Comparison of ENCODE assay signal across 1 cellular context in the genomic region with DNA sequence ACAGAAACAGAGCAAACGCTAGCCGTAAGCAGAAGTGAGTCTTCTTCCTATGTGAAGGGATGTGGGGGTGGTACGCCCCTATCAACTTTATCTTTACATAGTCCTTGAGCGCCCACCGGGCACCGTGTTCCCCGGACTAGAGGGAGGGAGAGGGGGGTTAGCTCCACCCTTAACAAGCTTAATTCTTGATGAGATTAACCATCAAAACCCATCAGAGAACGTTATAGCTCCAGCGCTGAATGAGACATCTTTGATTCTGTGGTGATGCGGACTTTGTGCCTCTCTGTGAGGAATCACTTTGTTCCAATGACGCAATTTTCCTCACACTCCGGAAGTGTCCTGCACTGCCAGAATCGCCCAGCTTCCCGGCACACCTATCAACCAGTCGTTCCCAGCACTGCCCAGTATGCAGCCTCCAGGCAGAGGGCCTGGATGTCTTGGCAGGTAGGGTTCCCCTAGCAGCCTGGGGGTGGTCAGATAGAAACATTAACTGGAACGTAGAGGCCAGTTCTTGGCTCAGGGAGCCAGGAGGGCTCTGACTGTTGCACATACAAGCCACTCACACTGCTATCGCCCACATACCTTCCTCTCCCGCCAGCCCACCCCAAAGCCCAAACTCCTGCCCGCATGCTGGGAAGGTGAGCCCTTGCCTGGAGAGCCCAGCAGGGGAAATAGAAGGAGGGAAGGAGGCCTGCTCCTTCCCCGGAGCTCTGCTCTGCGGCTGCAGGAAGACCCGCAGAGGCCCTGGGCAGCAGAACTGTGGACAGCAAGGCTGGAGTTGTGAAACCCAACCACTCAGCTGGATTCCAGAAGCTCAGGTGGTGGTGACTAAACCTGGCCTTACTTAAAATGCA.
TF ChIP-seq lines count a peak whose summit lies in the region.

No MANE protein-coding gene starts in this region.

TF ChIP-seq in K562, 482 proteins besides CTCF, POLR2A, EP300 and RAD21 (continued from another document and continues in another):
- TF ChIP-seq, protein P1, sequence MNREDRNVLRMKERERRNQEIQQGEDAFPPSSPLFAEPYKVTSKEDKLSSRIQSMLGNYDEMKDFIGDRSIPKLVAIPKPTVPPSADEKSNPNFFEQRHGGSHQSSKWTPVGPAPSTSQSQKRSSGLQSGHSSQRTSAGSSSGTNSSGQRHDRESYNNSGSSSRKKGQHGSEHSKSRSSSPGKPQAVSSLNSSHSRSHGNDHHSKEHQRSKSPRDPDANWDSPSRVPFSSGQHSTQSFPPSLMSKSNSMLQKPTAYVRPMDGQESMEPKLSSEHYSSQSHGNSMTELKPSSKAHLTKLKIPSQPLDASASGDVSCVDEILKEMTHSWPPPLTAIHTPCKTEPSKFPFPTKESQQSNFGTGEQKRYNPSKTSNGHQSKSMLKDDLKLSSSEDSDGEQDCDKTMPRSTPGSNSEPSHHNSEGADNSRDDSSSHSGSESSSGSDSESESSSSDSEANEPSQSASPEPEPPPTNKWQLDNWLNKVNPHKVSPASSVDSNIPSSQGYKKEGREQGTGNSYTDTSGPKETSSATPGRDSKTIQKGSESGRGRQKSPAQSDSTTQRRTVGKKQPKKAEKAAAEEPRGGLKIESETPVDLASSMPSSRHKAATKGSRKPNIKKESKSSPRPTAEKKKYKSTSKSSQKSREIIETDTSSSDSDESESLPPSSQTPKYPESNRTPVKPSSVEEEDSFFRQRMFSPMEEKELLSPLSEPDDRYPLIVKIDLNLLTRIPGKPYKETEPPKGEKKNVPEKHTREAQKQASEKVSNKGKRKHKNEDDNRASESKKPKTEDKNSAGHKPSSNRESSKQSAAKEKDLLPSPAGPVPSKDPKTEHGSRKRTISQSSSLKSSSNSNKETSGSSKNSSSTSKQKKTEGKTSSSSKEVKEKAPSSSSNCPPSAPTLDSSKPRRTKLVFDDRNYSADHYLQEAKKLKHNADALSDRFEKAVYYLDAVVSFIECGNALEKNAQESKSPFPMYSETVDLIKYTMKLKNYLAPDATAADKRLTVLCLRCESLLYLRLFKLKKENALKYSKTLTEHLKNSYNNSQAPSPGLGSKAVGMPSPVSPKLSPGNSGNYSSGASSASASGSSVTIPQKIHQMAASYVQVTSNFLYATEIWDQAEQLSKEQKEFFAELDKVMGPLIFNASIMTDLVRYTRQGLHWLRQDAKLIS (CRISPR knock-in tag; IDR thresholded peaks at IDR 0.05): no peak
- TF ChIP-seq MED1 (CRISPR knock-in tag; IDR thresholded peaks at IDR 0.05; ENCODE audit: borderline replicate concordance) (no peak), HMGN3 (IDR thresholded peaks at IDR 0.05; ENCODE audit: borderline replicate concordance, extremely low read depth, insufficient read length, low read depth, low read length) (no peak), ADNP (tag; IDR thresholded peaks at IDR 0.05) (no peak), TGIF2 (CRISPR knock-in tag; IDR thresholded peaks at IDR 0.05) (no peak), CBFA2T3 (IDR thresholded peaks at IDR 0.05) (no peak), HNRNPH1 (optimal IDR thresholded peaks at IDR 0.05; ENCODE audit: low read depth, low read length) (no peak), TCF7 (IDR thresholded peaks at IDR 0.05; ENCODE audit: borderline replicate concordance) (no peak), NUFIP1 (IDR thresholded peaks at IDR 0.05; ENCODE audit: partially characterized antibody) (no peak), HOXB6 (CRISPR knock-in tag; IDR thresholded peaks at IDR 0.05; ENCODE audit: borderline replicate concordance) (no peak), MCM7 (IDR thresholded peaks at IDR 0.05) (no peak), TAF7 (tag; IDR thresholded peaks at IDR 0.05) (no peak), ZNF764 (CRISPR knock-in tag; IDR thresholded peaks at IDR 0.05; ENCODE audit: low read depth) (no peak), ATF7 (IDR thresholded peaks at IDR 0.05) (peak; percentile 51; the same call in 1 of the 2 replicates), CHD4 (IDR thresholded peaks at IDR 0.05; ENCODE audit: insufficient read depth, insufficient replicate concordance, low read depth, low read length, poor library complexity, severe bottlenecking) (no peak), ZBTB40 (IDR thresholded peaks at IDR 0.05) (peak; percentile 69), ZBTB40 (CRISPR knock-in tag; IDR thresholded peaks at IDR 0.05) (no peak), ZNF551 (CRISPR knock-in tag; IDR thresholded peaks at IDR 0.05) (no peak), BMI1 (IDR thresholded peaks at IDR 0.05; ENCODE audit: low read length) (no peak), BCOR (IDR thresholded peaks at IDR 0.05) (no peak), HMGXB4 (CRISPR knock-in tag; IDR thresholded peaks at IDR 0.05) (no peak), ZNF277 (CRISPR knock-in tag; IDR thresholded peaks at IDR 0.05; ENCODE audit: borderline replicate concordance) (no peak), ARHGAP35 (IDR thresholded peaks at IDR 0.05; ENCODE audit: partially characterized antibody) (no peak), ZNF436 (CRISPR knock-in tag; IDR thresholded peaks at IDR 0.05) (no peak), ZNF197 (CRISPR knock-in tag; IDR thresholded peaks at IDR 0.05; ENCODE audit: low read depth) (no peak), ERF (CRISPR knock-in tag; IDR thresholded peaks at IDR 0.05) (no peak), FOXJ2 (tag; IDR thresholded peaks at IDR 0.05) (no peak), FOS (IDR thresholded peaks at IDR 0.05; ENCODE audit: extremely low read depth, insufficient read length) (no peak), TAL1 (IDR thresholded peaks at IDR 0.05) (no peak), YBX1 (IDR thresholded peaks at IDR 0.05) (no peak), ZNF324 (CRISPR knock-in tag; IDR thresholded peaks at IDR 0.05) (no peak), RBM25 (IDR thresholded peaks at IDR 0.05; ENCODE audit: low read depth, low read length, severe bottlenecking) (no peak), NEUROD1 (IDR thresholded peaks at IDR 0.05; ENCODE audit: borderline replicate concordance, low read depth, low read length, partially characterized antibody) (no peak), NCOA4 (IDR thresholded peaks at IDR 0.05; ENCODE audit: partially characterized antibody) (no peak), ZNF589 (CRISPR knock-in tag; IDR thresholded peaks at IDR 0.05; ENCODE audit: low read depth) (no peak), IRF2 (CRISPR knock-in tag; IDR thresholded peaks at IDR 0.05) (no peak), MYNN (IDR thresholded peaks at IDR 0.05) (no peak), MYNN (CRISPR knock-in tag; IDR thresholded peaks at IDR 0.05) (no peak)
- TF ChIP-seq, protein P2, sequence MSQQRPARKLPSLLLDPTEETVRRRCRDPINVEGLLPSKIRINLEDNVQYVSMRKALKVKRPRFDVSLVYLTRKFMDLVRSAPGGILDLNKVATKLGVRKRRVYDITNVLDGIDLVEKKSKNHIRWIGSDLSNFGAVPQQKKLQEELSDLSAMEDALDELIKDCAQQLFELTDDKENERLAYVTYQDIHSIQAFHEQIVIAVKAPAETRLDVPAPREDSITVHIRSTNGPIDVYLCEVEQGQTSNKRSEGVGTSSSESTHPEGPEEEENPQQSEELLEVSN (IDR thresholded peaks at IDR 0.05; ENCODE audit: borderline replicate concordance in 1 of 2, extremely low read depth in 1 of 2, insufficient read depth in 1 of 2, insufficient read length in 1 of 2, low read depth in 1 of 2, low read length in 1 of 2, poor library complexity in 1 of 2, severe bottlenecking in 1 of 2): no peak
- TF ChIP-seq, protein P3, sequence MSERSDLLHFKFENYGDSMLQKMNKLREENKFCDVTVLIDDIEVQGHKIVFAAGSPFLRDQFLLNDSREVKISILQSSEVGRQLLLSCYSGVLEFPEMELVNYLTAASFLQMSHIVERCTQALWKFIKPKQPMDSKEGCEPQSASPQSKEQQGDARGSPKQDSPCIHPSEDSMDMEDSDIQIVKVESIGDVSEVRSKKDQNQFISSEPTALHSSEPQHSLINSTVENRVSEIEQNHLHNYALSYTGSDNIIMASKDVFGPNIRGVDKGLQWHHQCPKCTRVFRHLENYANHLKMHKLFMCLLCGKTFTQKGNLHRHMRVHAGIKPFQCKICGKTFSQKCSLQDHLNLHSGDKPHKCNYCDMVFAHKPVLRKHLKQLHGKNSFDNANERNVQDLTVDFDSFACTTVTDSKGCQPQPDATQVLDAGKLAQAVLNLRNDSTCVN (CRISPR knock-in tag; IDR thresholded peaks at IDR 0.05): no peak
- TF ChIP-seq, protein P4, sequence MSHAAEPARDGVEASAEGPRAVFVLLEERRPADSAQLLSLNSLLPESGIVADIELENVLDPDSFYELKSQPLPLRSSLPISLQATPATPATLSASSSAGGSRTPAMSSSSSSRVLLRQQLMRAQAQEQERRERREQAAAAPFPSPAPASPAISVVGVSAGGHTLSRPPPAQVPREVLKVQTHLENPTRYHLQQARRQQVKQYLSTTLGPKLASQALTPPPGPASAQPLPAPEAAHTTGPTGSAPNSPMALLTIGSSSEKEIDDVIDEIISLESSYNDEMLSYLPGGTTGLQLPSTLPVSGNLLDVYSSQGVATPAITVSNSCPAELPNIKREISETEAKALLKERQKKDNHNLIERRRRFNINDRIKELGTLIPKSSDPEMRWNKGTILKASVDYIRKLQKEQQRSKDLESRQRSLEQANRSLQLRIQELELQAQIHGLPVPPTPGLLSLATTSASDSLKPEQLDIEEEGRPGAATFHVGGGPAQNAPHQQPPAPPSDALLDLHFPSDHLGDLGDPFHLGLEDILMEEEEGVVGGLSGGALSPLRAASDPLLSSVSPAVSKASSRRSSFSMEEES (CRISPR knock-in tag; IDR thresholded peaks at IDR 0.05): no peak
